In genomic region chr13:29909975-29910674, GRCh38 we compare ENCODE assay signal across 1 cellular context.
TF ChIP-seq lines count a peak whose summit lies in the region.

No MANE protein-coding gene starts in this region.

TF ChIP-seq in IMR-90, 13 proteins besides CTCF, POLR2A, EP300 and RAD21 (continued from another document):
- TF ChIP-seq USF2 (IDR thresholded peaks at IDR 0.05; ENCODE audit: low read depth, low read length) (no peak), MAFK (IDR thresholded peaks at IDR 0.05; ENCODE audit: low read depth, low read length) (no peak), RCOR1 (IDR thresholded peaks at IDR 0.05; ENCODE audit: insufficient replicate concordance, low read length) (no peak), RFX5 (IDR thresholded peaks at IDR 0.05; ENCODE audit: low read depth, low read length) (no peak), ELK1 (IDR thresholded peaks at IDR 0.05; ENCODE audit: borderline replicate concordance, low read depth, low read length) (no peak)
TF ChIP-seq in IMR-90: peak in this region for 0.
